ENCODE assay signal across 9 cellular contexts in genomic region chr17:17051791-17052461, GRCh38. TPM values are rescaled to one million over a fixed set of nuclear protein-coding genes. Genes with fewer than 3 reads are reported as not detected.
DNase-seq lines count a peak whose midpoint lies in the region; ATAC-seq and TF ChIP-seq lines count a peak whose summit lies in the region.
"Had no signal": no experiment of that assay in that cellular context is flagged by ENCODE, and none has a peak within 500 bp of the region (broad histone marks: within the 10 kb centered on the region; RNA-seq: fewer than 3 reads in every experiment).

No MANE protein-coding gene starts in this region.

- no peaks in the 10 kb centered on the region for H3K27me3 ChIP-seq in CD4-positive, CD25-positive, alpha-beta regulatory T cell (ENCODE audit: control insufficient read depth, insufficient read depth, low read length)
- H3K27me3 ChIP-seq in ovary: no peaks in the 10 kb centered on the region

- 16 to 27% (median 18%) methylated on average over 10 of the region's 10 CpGs for WGBS in ovary, 3 donors

- peak overlapping the region in 2 of 3 donors; percentile 67 to 75 for H3K27ac Mint-ChIP-seq in CD4-positive, CD25-positive, alpha-beta regulatory T cell

- TF ChIP-seq POLR2A in ovary (IDR thresholded peaks at IDR 0.05): no peak

- no peak overlapping the region for H3K4me3 ChIP-seq in CD4-positive, CD25-positive, alpha-beta regulatory T cell (ENCODE audit: low read depth, low read length)
- no peak overlapping the region for H3K4me3 ChIP-seq in ovary

- TF ChIP-seq EP300 in ovary (IDR thresholded peaks at IDR 0.05): no peak

- H3K36me3 Mint-ChIP-seq in CD4-positive, CD25-positive, alpha-beta regulatory T cell: peaks cover 7% of the 10 kb centered on the region

- H3K9me3 ChIP-seq in CD4-positive, CD25-positive, alpha-beta regulatory T cell (ENCODE audit: control insufficient read depth in 2 of 2, low read length in 2 of 2): no peaks in the 10 kb centered on the region
- no peaks in the 10 kb centered on the region for H3K9me3 ChIP-seq in ovary

- TF ChIP-seq CTCF in ovary (IDR thresholded peaks at IDR 0.05): no peak

- intact Hi-C loops in ovary (cut with DNase I): no loop called here

- ATAC-seq in CD4-positive, CD25-positive, alpha-beta regulatory T cell (ENCODE audit: low read depth in 2 of 2): no peak
- ATAC-seq in GM18907 (IDR thresholded peaks at IDR 0.05; ENCODE audit: unreplicated experiment): no peak
- no peak for ATAC-seq in HG03342 (IDR thresholded peaks at IDR 0.05; ENCODE audit: unreplicated experiment)

- peaks cover 33% of the 10 kb centered on the region for H3K4me1 ChIP-seq in CD4-positive, CD25-positive, alpha-beta regulatory T cell (ENCODE audit: control insufficient read depth, insufficient read depth, low read length, poor library complexity, severe bottlenecking)
- peaks cover 38% of the 10 kb centered on the region for H3K4me1 ChIP-seq in ovary (ENCODE audit: insufficient read depth)

- no peaks in the 10 kb centered on the region for H3K9me3 Mint-ChIP-seq in CD4-positive, CD25-positive, alpha-beta regulatory T cell

- H3K27me3 Mint-ChIP-seq in CD4-positive, CD25-positive, alpha-beta regulatory T cell: no peaks in the 10 kb centered on the region

- no peaks in the 10 kb centered on the region for H3K36me3 ChIP-seq in CD4-positive, CD25-positive, alpha-beta regulatory T cell (ENCODE audit: control insufficient read depth, insufficient read depth, low read length)
- H3K36me3 ChIP-seq in ovary: no peaks in the 10 kb centered on the region

- H3K4me3 Mint-ChIP-seq in CD4-positive, CD25-positive, alpha-beta regulatory T cell: no peak overlapping the region

- no peak overlapping the region for H3K27ac ChIP-seq in CD4-positive, CD25-positive, alpha-beta regulatory T cell (ENCODE audit: insufficient read depth, low read length, poor library complexity, severe bottlenecking)
- H3K27ac ChIP-seq in ovary: peak overlapping the region; percentile 35 to 65

- peaks cover 19 to 67% (median 51%) of the 10 kb centered on the region in 4 donors for H3K4me1 Mint-ChIP-seq in CD4-positive, CD25-positive, alpha-beta regulatory T cell

- no peak for DNase-seq in CD4-positive, CD25-positive, alpha-beta regulatory T cell
- DNase-seq in MV-4-11 (lab: John Stamatoyannopoulos, UW) (peak; percentile 93), fibroblast of gingiva (ENCODE audit: low read depth) (peak; percentile 74), ovary (peak in 4 of 5 donors; percentile 33 to 60 (median 50)), NCI-H526 (lab: John Stamatoyannopoulos, UW) (no peak), hypothalamus (lab: John Stamatoyannopoulos, UW) (no peak)
- DNase-seq: NCI-H2171 treated with DMSO at 0.1 percent for 48 hours had no signal

RNA-seq across cellular contexts. Expression of gene MPRIP, which starts 9.7 kb away (rescaled TPM):
- 234 TPM for total RNA-seq in CD4-positive, CD25-positive, alpha-beta regulatory T cell
- polyA plus RNA-seq in CD4-positive, CD25-positive, alpha-beta regulatory T cell: 10 to 100 TPM; 49.0 to 88.5 (median 55.8) TPM
- 100 to 1,000 TPM in 5 of 7 donors, 10 to 100 TPM in 2; 72.3 to 256 (median 228) TPM for total RNA-seq in ovary
- 100 to 1,000 TPM; 111 to 184 TPM for polyA plus RNA-seq in ovary

Comparison
In these comparisons a context has a peak if more than half of its experiments do, and no peak if none do; other contexts are left out.
1. DNase-seq: peak in MV-4-11 (single experiment), fibroblast of gingiva (single experiment) and ovary (4 of 5); none in CD4-positive, CD25-positive, alpha-beta regulatory T cell (0 of 3), NCI-H526 (0 of 2) and hypothalamus (0 of 51).